In genomic region chr3:21216598-21216997, GRCh38 we compare ENCODE assay signal across 10 cellular contexts.
DNase-seq lines count a peak whose midpoint lies in the region; ATAC-seq and TF ChIP-seq lines count a peak whose summit lies in the region.
"Had no signal": no experiment of that assay in that cellular context is flagged by ENCODE, and none has a peak within 500 bp of the region (broad histone marks: within the 10 kb centered on the region; RNA-seq: fewer than 3 reads in every experiment).

No MANE protein-coding gene starts in this region.

- no peak overlapping the region for H2AFZ ChIP-seq in mammary epithelial cell (ENCODE audit: low read depth, low read length)

- H3K36me3 Mint-ChIP-seq in naive thymus-derived CD4-positive, alpha-beta T cell, result no peaks in the 10 kb centered on the region

- H3K4me3 Mint-ChIP-seq in naive thymus-derived CD4-positive, alpha-beta T cell, result no peak overlapping the region
- H3K4me3 Mint-ChIP-seq: natural killer cell had no signal

- intact Hi-C loops in mammary epithelial cell (cut with micrococcal nuclease), result loop anchor here (10.0 kb wide), 1 partner anchor 872 kb away; no protein-coding TSS in a partner anchor
- intact Hi-C loops in lower lobe of right lung (cut with DNase I), result no loop called here
- intact Hi-C loops in naive thymus-derived CD4-positive, alpha-beta T cell (cut with micrococcal nuclease), result no loop called here

- no peaks in the 10 kb centered on the region for H3K27me3 ChIP-seq in mammary epithelial cell (ENCODE audit: insufficient read depth, low read length)
- no peaks in the 10 kb centered on the region for H3K27me3 ChIP-seq in lower lobe of right lung (ENCODE audit: low read depth)
- H3K27me3 ChIP-seq in naive thymus-derived CD4-positive, alpha-beta T cell (ENCODE audit: control insufficient read depth in 2 of 2, insufficient read depth in 2 of 2, low read length in 2 of 2), result no peaks in the 10 kb centered on the region

- H3K27ac Mint-ChIP-seq in naive thymus-derived CD4-positive, alpha-beta T cell, result no peak overlapping the region
- H3K27ac Mint-ChIP-seq: natural killer cell had no signal

- H3K36me3 ChIP-seq in mammary epithelial cell (ENCODE audit: insufficient read depth, low read length) (no peaks in the 10 kb centered on the region), lower lobe of right lung (no peaks in the 10 kb centered on the region)
- H3K36me3 ChIP-seq in naive thymus-derived CD4-positive, alpha-beta T cell (ENCODE audit: control insufficient read depth in 2 of 3, insufficient read depth in 3 of 3, low read length in 3 of 3), result no peaks in the 10 kb centered on the region

- in situ Hi-C loops in mammary epithelial cell (cut with MboI; ENCODE audit: low sequenced_read_pairs in 2 of 2), result no loop called here

- H3K4me1 Mint-ChIP-seq in naive thymus-derived CD4-positive, alpha-beta T cell, result no peaks in the 10 kb centered on the region
- H3K4me1 Mint-ChIP-seq: natural killer cell had no signal

- TF ChIP-seq CTCF in mammary epithelial cell (conservative IDR thresholded peaks at IDR 0.05 in 1 of 2, IDR thresholded peaks at IDR 0.05 in 1 of 2; ENCODE audit: extremely low read depth in 1 of 2, insufficient read depth in 1 of 2, low read depth in 1 of 2, low read length in 2 of 2), result peak in 1 of 2 donors; percentile 49
- peak; percentile 14 for TF ChIP-seq CTCF in lower lobe of right lung (IDR thresholded peaks at IDR 0.05)

- POLR2A ChIA-PET in naive thymus-derived CD4-positive, alpha-beta T cell (lab: Charles Lee), result no interaction called here

- ATAC-seq in lower lobe of right lung, result no peak
- ATAC-seq in naive thymus-derived CD4-positive, alpha-beta T cell, result no peak
- ATAC-seq: natural killer cell had no signal

- dilution Hi-C loops in mammary epithelial cell (cut with HindIII; ENCODE audit: low sequenced_read_pairs), result no loop called here

- CTCF ChIA-PET in mammary epithelial cell (lab: Charles Lee; ENCODE audit: low non-redundant PET), result interaction anchor here (1.0 kb wide), 1 partner anchor 199 kb away, joined by 11 read pairs; no protein-coding TSS in a partner anchor
- CTCF ChIA-PET in naive thymus-derived CD4-positive, alpha-beta T cell (lab: Charles Lee), result no interaction called here

- H3K9me3 ChIP-seq in mammary epithelial cell (replicated peaks; ENCODE audit: insufficient read depth, low read length), result no peaks in the 10 kb centered on the region
- peaks cover 7% of the 10 kb centered on the region for H3K9me3 ChIP-seq in lower lobe of right lung
- H3K9me3 ChIP-seq in naive thymus-derived CD4-positive, alpha-beta T cell (ENCODE audit: control insufficient read depth in 2 of 3, low read length in 3 of 3), result peaks cover 0 to 5% (median 0%) of the 10 kb centered on the region in 3 experiments

- no peak overlapping the region for H3K4me3 ChIP-seq in Jurkat, Clone E6-1 (ENCODE audit: low read length)
- H3K4me3 ChIP-seq in mammary epithelial cell (replicated peaks in 1 of 3; ENCODE audit: insufficient read depth in 1 of 3, low read depth in 2 of 3, low read length in 3 of 3) (no peak overlapping the region), lower lobe of right lung (no peak overlapping the region)
- no peak overlapping the region for H3K4me3 ChIP-seq in naive thymus-derived CD4-positive, alpha-beta T cell (ENCODE audit: low read length)

- no peaks in the 10 kb centered on the region for H4K20me1 ChIP-seq in mammary epithelial cell (ENCODE audit: insufficient read depth, low read length)

- no peaks in the 10 kb centered on the region for H3K4me1 ChIP-seq in mammary epithelial cell (ENCODE audit: insufficient read depth, low read length)
- no peaks in the 10 kb centered on the region for H3K4me1 ChIP-seq in lower lobe of right lung
- H3K4me1 ChIP-seq in naive thymus-derived CD4-positive, alpha-beta T cell (ENCODE audit: control insufficient read depth in 2 of 2, insufficient read depth in 2 of 2, low read length in 2 of 2), result no peaks in the 10 kb centered on the region

- WGBS in mammary epithelial cell (ENCODE audit: low coverage, missing lambda C conversion rate), result 33% methylated on average over 1 of the region's 1 CpG

- BruUV-seq in mammary epithelial cell (replicated peaks; lab: Mats Ljungman, UMichigan), result no TSS peak

- no peak overlapping the region for H3K9ac ChIP-seq in mammary epithelial cell (ENCODE audit: insufficient read depth, low read length)

- DNase-seq in EH (ENCODE audit: low read depth) (peak; percentile 32), mammary epithelial cell (peak; percentile 22), lower lobe of right lung (no peak), SW 1271 (lab: John Stamatoyannopoulos, UW) (no peak), kidney glomerular epithelial cell (lab: John Stamatoyannopoulos, UW) (no peak)
- DNase-seq in Jurkat, Clone E6-1 (ENCODE audit: low read depth, low spot score), result peak; percentile 11
- no peak for DNase-seq in naive thymus-derived CD4-positive, alpha-beta T cell
- DNase-seq: GF-D8, natural killer cell, NCI-H526 treated with DMSO at 0.1 percent for 48 hours had no signal

- no peaks in the 10 kb centered on the region for H3K27me3 Mint-ChIP-seq in naive thymus-derived CD4-positive, alpha-beta T cell

- no peak overlapping the region for H3K27ac ChIP-seq in mammary epithelial cell (ENCODE audit: insufficient read depth, low read depth, low read length)
- no peak overlapping the region for H3K27ac ChIP-seq in lower lobe of right lung
- no peak overlapping the region for H3K27ac ChIP-seq in naive thymus-derived CD4-positive, alpha-beta T cell (ENCODE audit: low read depth, low read length)

- peaks cover 4 to 41% (median 16%) of the 10 kb centered on the region in 11 donors for H3K9me3 Mint-ChIP-seq in naive thymus-derived CD4-positive, alpha-beta T cell

- no peak overlapping the region for H3K4me2 ChIP-seq in mammary epithelial cell (ENCODE audit: insufficient read depth, low read depth, low read length)

- no peaks in the 10 kb centered on the region for H3K79me2 ChIP-seq in mammary epithelial cell (ENCODE audit: insufficient read depth, low read length)

Comparison
In these comparisons a context has a peak if more than half of its experiments do, and no peak if none do; other contexts are left out.
1. DNase-seq: peak in EH (single experiment), Jurkat, Clone E6-1 (single experiment) and mammary epithelial cell (single experiment); none in lower lobe of right lung (single experiment), SW 1271 (0 of 2), kidney glomerular epithelial cell (single experiment) and naive thymus-derived CD4-positive, alpha-beta T cell (0 of 9).